Comparison of ENCODE assay signal across 7 cellular contexts in genomic region chr2:38827539-38828145, GRCh38. TPM values are rescaled to one million over a fixed set of nuclear protein-coding genes. Genes with fewer than 3 reads are reported as not detected.
DNase-seq lines count a peak whose midpoint lies in the region; TF ChIP-seq lines count a peak whose summit lies in the region.
"Not testable (repeated sequence)": the region's sequence is repeated elsewhere in the genome, so short reads cannot be mapped to it uniquely, and the experiment has no call there.

No MANE protein-coding gene starts in this region.

- DNase-seq in Daoy (ENCODE audit: low read depth): peak; percentile 68
- peak; percentile 38 for DNase-seq in HCEC 1CT
- peak; percentile 33 for DNase-seq in MM.1S
- peak; percentile 7 for DNase-seq in RKO (ENCODE audit: low spot score)
- DNase-seq in amniotic stem cell (lab: John Stamatoyannopoulos, UW): peak; percentile 60
- peak; percentile 68 for DNase-seq in fibroblast of pulmonary artery (ENCODE audit: low read depth)
- not testable (repeated sequence) for DNase-seq in mesothelial cell of epicardium (ENCODE audit: low spot score in 2 of 2, unreplicated experiment in 2 of 2)

- H3K9me3 ChIP-seq in MM.1S (replicated peaks; ENCODE audit: insufficient read depth, low read length): not testable (repeated sequence)

- H3K27ac ChIP-seq in MM.1S (ENCODE audit: low read length): not testable (repeated sequence)

- not testable (repeated sequence) for H3K36me3 ChIP-seq in MM.1S (replicated peaks; ENCODE audit: insufficient read depth, low read length)

- not testable (repeated sequence) for H4K20me1 ChIP-seq in MM.1S (ENCODE audit: insufficient read depth, low read length)

- H3K27ac Mint-ChIP-seq in mesothelial cell of epicardium: peak overlapping the region; percentile 92

- not testable (repeated sequence) for H3K27me3 ChIP-seq in MM.1S (replicated peaks; ENCODE audit: insufficient read depth, low read length)

- not testable (repeated sequence) for H3K4me1 Mint-ChIP-seq in mesothelial cell of epicardium

- not testable (repeated sequence) for H3K9ac ChIP-seq in MM.1S (ENCODE audit: low read length)

- H3K4me1 ChIP-seq in MM.1S (ENCODE audit: low read length): not testable (repeated sequence)

- not testable (repeated sequence) for H3K4me3 Mint-ChIP-seq in mesothelial cell of epicardium

- H3K4me2 ChIP-seq in MM.1S (ENCODE audit: low read depth, low read length): not testable (repeated sequence)

- not testable (repeated sequence) for H3K79me2 ChIP-seq in MM.1S (ENCODE audit: low read length)

- TF ChIP-seq CTCF in MM.1S (IDR thresholded peaks at IDR 0.05; ENCODE audit: low read length); fibroblast of pulmonary artery (IDR thresholded peaks at IDR 0.05; ENCODE audit: low read length, missing control alignments); mesothelial cell of epicardium (IDR thresholded peaks at IDR 0.05; ENCODE audit: unreplicated experiment): not testable (repeated sequence)

- H3K4me3 ChIP-seq in MM.1S (ENCODE audit: low read length); fibroblast of pulmonary artery (replicated peaks; ENCODE audit: low read depth, low read length): not testable (repeated sequence)

- not testable (repeated sequence) for H3K9me3 Mint-ChIP-seq in mesothelial cell of epicardium

- H3K9me2 ChIP-seq in MM.1S (replicated peaks; ENCODE audit: insufficient read depth, low read length): not testable (repeated sequence)

- not testable (repeated sequence) for H2AFZ ChIP-seq in MM.1S (ENCODE audit: low read length)

- H3K27me3 Mint-ChIP-seq in mesothelial cell of epicardium (ENCODE audit: low read depth): not testable (repeated sequence)

- not testable (repeated sequence) for H3F3A ChIP-seq in MM.1S (ENCODE audit: insufficient read depth, low read length)

- H3K36me3 Mint-ChIP-seq in mesothelial cell of epicardium: peaks cover 23% of the 10 kb centered on the region

RNA-seq across cellular contexts. Expression of gene DHX57, which starts 48.1 kb away (rescaled TPM):
- total RNA-seq in Daoy (2014; rRNA removed; shearing (Covaris generic)): 19.3 and 44.3 TPM in 2 replicates
- total RNA-seq in mesothelial cell of epicardium: 32.4 to 33.7 TPM (median 32.9 TPM) in 3 replicates

RNA-seq across cellular contexts. Expression of gene MORN2, which starts 48.1 kb away (rescaled TPM):
- total RNA-seq in Daoy (2014; rRNA removed; shearing (Covaris generic)): 50.1 and 82.2 TPM in 2 replicates
- total RNA-seq in mesothelial cell of epicardium: 8.0 to 9.2 TPM (median 8.6 TPM) in 3 replicates

RNA-seq across cellular contexts. Expression of gene GEMIN6, which starts 49.6 kb away (rescaled TPM):
- total RNA-seq in Daoy (2014; rRNA removed; shearing (Covaris generic)): 23.0 and 26.6 TPM in 2 replicates
- total RNA-seq in mesothelial cell of epicardium: 12.0 to 13.0 TPM (median 12.0 TPM) in 3 replicates
